Comparison of ENCODE assay signal across 31 cellular contexts in the genomic region with DNA sequence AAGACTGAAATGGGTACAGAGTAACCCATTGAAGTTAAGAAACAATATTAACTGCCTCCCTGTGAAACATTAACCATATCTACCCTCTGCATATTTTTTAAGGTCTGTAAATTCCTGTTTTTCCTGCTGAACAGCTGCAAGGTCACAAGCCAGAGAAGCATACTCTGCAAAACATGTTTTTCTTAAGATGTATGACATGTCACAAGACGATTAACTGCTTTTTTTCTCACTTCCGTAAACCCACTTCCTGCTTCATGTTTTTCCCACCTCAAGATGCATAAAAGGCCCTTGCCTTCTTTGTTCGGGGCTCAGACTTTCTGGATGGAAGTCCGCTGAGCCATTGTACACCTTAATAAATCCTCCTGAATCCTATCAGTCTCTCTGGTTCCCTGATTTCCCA.
A peak's percentile ranks its signal among the peaks of the same experiment; 100 is the strongest.
DNase-seq lines count a peak whose midpoint lies in the region; ATAC-seq, FAIRE-seq and TF ChIP-seq lines count a peak whose summit lies in the region.
"Had no signal": no experiment of that assay in that cellular context is flagged by ENCODE, and none has a peak within 500 bp of the region (broad histone marks: within the 10 kb centered on the region; RNA-seq: fewer than 3 reads in every experiment).

No MANE protein-coding gene starts in this region.

- no peak overlapping the region for H3K27ac ChIP-seq in GM12878 (ENCODE audit: control insufficient read depth, insufficient read depth)
- H3K27ac ChIP-seq: GM23248, SJCRH30 had no signal

- H4K20me1 ChIP-seq in GM12878 (ENCODE audit: control insufficient read depth, insufficient read depth), result no peaks in the 10 kb centered on the region

- H3K4me1 Mint-ChIP-seq in type B pancreatic cell (ENCODE audit: unreplicated experiment), result no peaks in the 10 kb centered on the region
- H3K4me1 Mint-ChIP-seq: CD4-positive, CD25-positive, alpha-beta regulatory T cell; H9 had no signal

- H3K27me3 Mint-ChIP-seq in type B pancreatic cell, result no peaks in the 10 kb centered on the region
- H3K27me3 Mint-ChIP-seq: CD4-positive, CD25-positive, alpha-beta regulatory T cell had no signal

- TF ChIP-seq CTCF in GM12878 (IDR thresholded peaks at IDR 0.05 in 2 of 3, conservative IDR thresholded peaks at IDR 0.05 in 1 of 3; ENCODE audit: control insufficient read depth in 2 of 3, extremely low read depth in 1 of 3, insufficient read depth in 1 of 3, low read depth in 3 of 3, low read length in 3 of 3) (no peak), type B pancreatic cell (conservative IDR thresholded peaks at IDR 0.05) (no peak)

- in situ Hi-C loops in GM12878 (cut with MboI), result no loop called here

- no peak for FAIRE-seq in GM12878 (lab: Jason Lieb, UNC)
- no peak for FAIRE-seq in GM12892 (lab: Jason Lieb, UNC)
- FAIRE-seq: G401.6, GM18507, HTR-8/SVneo, K562 had no signal

- CTCF ChIA-PET in GM12878 (lab: Yijun Ruan, JAX), result interaction anchor here (2.2 kb wide), 1 partner anchor 18 kb away, joined by 6 read pairs; no protein-coding TSS in a partner anchor

- peak overlapping the region; percentile 51 for H3K4me3 Mint-ChIP-seq in type B pancreatic cell
- H3K4me3 Mint-ChIP-seq: CD4-positive, CD25-positive, alpha-beta regulatory T cell; H9; HFFc6 had no signal

- no peaks in the 10 kb centered on the region; the same call in 2 of the 3 replicates for H3K9me3 ChIP-seq in GM12878 (replicated peaks; ENCODE audit: control insufficient read depth, insufficient read depth, low read length)
- H3K9me3 ChIP-seq: MG63, SJCRH30 had no signal

- H3K4me1 ChIP-seq in GM12878 (ENCODE audit: control insufficient read depth, insufficient read depth, low read length), result no peaks in the 10 kb centered on the region
- H3K4me1 ChIP-seq: SJCRH30 had no signal

- 17% methylated on average over 4 of the region's 4 CpGs for WGBS in GM12878 (ENCODE audit: insufficient coverage, insufficient replicate concordance, low lambda C conversion rate, missing lambda C conversion rate)

- ATAC-seq in GM12878 (peak; percentile 38), GM19324 (IDR thresholded peaks at IDR 0.05; ENCODE audit: low FRiP score, unreplicated experiment) (no peak)
- ATAC-seq: K562, PC-3, SK-N-SH treated with all-trans-retinoic acid at 6 μM for 48 hours had no signal

- no peaks in the 10 kb centered on the region for H3K36me3 ChIP-seq in GM12878 (ENCODE audit: control insufficient read depth in 2 of 2, insufficient read depth in 2 of 2, low read length in 1 of 2)
- H3K36me3 ChIP-seq: MG63, SJCRH30 had no signal

- H2AFZ ChIP-seq in GM12878 (ENCODE audit: control insufficient read depth, low read depth, low read length), result no peak overlapping the region
- H2AFZ ChIP-seq: GM23248 had no signal

- TF ChIP-seq RAD21 in GM12878 (IDR thresholded peaks at IDR 0.05; ENCODE audit: insufficient read depth, low read depth, low read length), result no peak

- SMC1A ChIA-PET in GM12878 (lab: Charles Lee; ENCODE audit: uncharacterized antibody, unreplicated experiment), result interaction anchor here (2.8 kb wide), 1 partner anchor 15 kb away, joined by 7 read pairs; no protein-coding TSS in a partner anchor

- DNase-seq in NOMO-1 treated with DMSO at 0.1 percent for 48 hours (lab: John Stamatoyannopoulos, UW; ENCODE audit: unreplicated experiment) (peak; percentile 10), NOMO-1 treated with dmso at 0.1 percent for 144 hours (lab: John Stamatoyannopoulos, UW; ENCODE audit: unreplicated experiment) (no peak), NAMALWA (ENCODE audit: low spot score) (peak; percentile 33), GM12878 (ENCODE audit: low read depth, low spot score) (no peak), type B pancreatic cell (ENCODE audit: extremely low spot score, unreplicated experiment) (no peak), GM12892 (ENCODE audit: insufficient read length) (no peak)
- DNase-seq in activated CD4-positive, CD25-positive, alpha-beta regulatory T cell (lab: John Stamatoyannopoulos, UW), result no peak
- DNase-seq: 8988T; ACHN; CD4-positive, CD25-positive, alpha-beta regulatory T cell; COR-L47; DMS53; GM23248; H9; HFFc6; MG63; NCI-H1105; NCI-H1436 treated with DMSO at 0.1 percent for 48 hours; NCI-H1930; NCI-H2107; NCI-H524; NCI-H748 treated with DMSO at 0.1 percent for 48 hours; PC-3; SJCRH30; T-helper 2 cell had no signal

- H3K27me3 ChIP-seq in GM12878 (replicated peaks in 1 of 2; ENCODE audit: control insufficient read depth in 2 of 2, insufficient read depth in 2 of 2, low read length in 1 of 2), result no peaks in the 10 kb centered on the region
- H3K27me3 ChIP-seq: MG63, SJCRH30 had no signal

- TF ChIP-seq POLR2A in GM12878 (IDR thresholded peaks at IDR 0.05; ENCODE audit: low read depth, low read length) (no peak), GM12892 (IDR thresholded peaks at IDR 0.05; ENCODE audit: low read depth, low read length) (no peak)

- H3K27ac Mint-ChIP-seq in type B pancreatic cell, result peak overlapping the region; percentile 91
- H3K27ac Mint-ChIP-seq: CD4-positive, CD25-positive, alpha-beta regulatory T cell; H9; HFFc6 had no signal

- H3K79me2 ChIP-seq in GM12878 (ENCODE audit: control insufficient read depth, insufficient read depth, low read length), result no peaks in the 10 kb centered on the region

- no peak for TF ChIP-seq EP300 in GM12878 (IDR thresholded peaks at IDR 0.05; ENCODE audit: borderline replicate concordance in 1 of 2, control insufficient read depth in 1 of 2, low read depth in 2 of 2, low read length in 2 of 2)

- H3K9ac ChIP-seq in GM12878 (ENCODE audit: control insufficient read depth, insufficient read depth, low read length), result no peak overlapping the region
- H3K9ac ChIP-seq: GM23248 had no signal

- RAD21 ChIA-PET in GM12878 (lab: Charles Lee; ENCODE audit: unreplicated experiment), result no interaction called here

- peaks cover 17% of the 10 kb centered on the region for H3K9me3 Mint-ChIP-seq in type B pancreatic cell

- BruUV-seq in GM12878 (replicated peaks; lab: Mats Ljungman, UMichigan), result no TSS peak

- no peak overlapping the region for H3K4me2 ChIP-seq in GM12878 (ENCODE audit: control insufficient read depth, insufficient read depth)

- POLR2A ChIA-PET in GM12878 (lab: Charles Lee), result no interaction called here

- intact Hi-C loops in GM12878 (cut with micrococcal nuclease; ENCODE audit: unreplicated experiment), result no loop called here

- no peak overlapping the region for H3K4me3 ChIP-seq in GM12878
- H3K4me3 ChIP-seq: GM23248, K562, MG63, SJCRH30 had no signal

- H3K36me3 Mint-ChIP-seq in type B pancreatic cell, result no peaks in the 10 kb centered on the region
- H3K36me3 Mint-ChIP-seq: CD4-positive, CD25-positive, alpha-beta regulatory T cell had no signal

TF ChIP-seq in GM12878, 131 proteins besides CTCF, POLR2A, EP300 and RAD21:
- TF ChIP-seq RBBP5 (conservative IDR thresholded peaks at IDR 0.05) (no peak), SPI1 (IDR thresholded peaks at IDR 0.05; ENCODE audit: borderline replicate concordance, insufficient read depth, low read depth, low read length) (peak; percentile 42; the same call in 1 of the 2 replicates)
TF ChIP-seq in GM12878: peak in this region for 1.

Comparison
In these comparisons a context has a peak if more than half of its experiments do, and no peak if none do; other contexts are left out.
1. DNase-seq: peak in NOMO-1 treated with DMSO at 0.1 percent for 48 hours (single experiment) and NAMALWA (single experiment); none in NOMO-1 treated with dmso at 0.1 percent for 144 hours (single experiment), GM12878 (single experiment), type B pancreatic cell (single experiment), activated CD4-positive, CD25-positive, alpha-beta regulatory T cell (0 of 4) and GM12892 (single experiment).